In the genomic region with DNA sequence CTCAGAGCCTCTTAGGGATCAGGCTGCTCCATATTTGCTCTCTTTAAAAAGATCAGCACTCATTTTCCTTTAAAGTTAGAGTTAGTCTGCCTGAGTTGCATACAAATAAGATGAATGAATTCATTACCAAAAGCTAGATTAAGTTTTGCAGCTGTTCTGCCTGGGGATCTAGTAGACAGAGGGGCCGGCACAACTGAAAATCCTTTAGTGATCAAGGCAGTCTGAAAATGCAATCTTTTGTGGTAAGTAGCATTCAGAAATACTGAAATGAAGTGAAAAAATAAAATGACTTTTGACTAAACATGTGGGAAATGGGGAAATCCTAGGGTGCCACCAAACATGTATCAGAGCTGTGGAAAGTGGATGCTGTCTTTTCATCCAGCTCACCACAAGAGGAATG, we compare ENCODE assay signal across 24 cellular contexts.
DNase-seq lines count a peak whose midpoint lies in the region; TF ChIP-seq lines count a peak whose summit lies in the region.
"Had no signal": no experiment of that assay in that cellular context is flagged by ENCODE, and none has a peak within 500 bp of the region (broad histone marks: within the 10 kb centered on the region; RNA-seq: fewer than 3 reads in every experiment).

No MANE protein-coding gene starts in this region.

- H3K4me1 Mint-ChIP-seq in Calu3 (ENCODE audit: low read depth, unreplicated experiment), result no peaks in the 10 kb centered on the region

- H3K36me3 ChIP-seq in GM23248 (ENCODE audit: low read depth), result no peaks in the 10 kb centered on the region
- no peaks in the 10 kb centered on the region for H3K36me3 ChIP-seq in neuron (ENCODE audit: insufficient read depth, low read length)
- H3K36me3 ChIP-seq: MG63 had no signal

- no peaks in the 10 kb centered on the region for H3K79me2 ChIP-seq in GM23248 (ENCODE audit: insufficient read depth)

- no peaks in the 10 kb centered on the region for H4K20me1 ChIP-seq in GM23248 (ENCODE audit: insufficient read depth)

- H3K4me1 ChIP-seq in GM23248 (ENCODE audit: insufficient read depth) (no peaks in the 10 kb centered on the region), neuron (ENCODE audit: insufficient read depth, low read length) (peaks cover 11% of the 10 kb centered on the region)
- H3K4me1 ChIP-seq: Caco-2 had no signal

- intact Hi-C loops in Calu3 (cut with micrococcal nuclease; ENCODE audit: unreplicated experiment), result no loop called here

- no peaks in the 10 kb centered on the region for H3F3A ChIP-seq in GM23248 (ENCODE audit: insufficient read depth)

- no peaks in the 10 kb centered on the region for H3K9me2 ChIP-seq in GM23248 (ENCODE audit: insufficient read depth)

- no TSS peak for BruUV-seq in Calu3 (replicated peaks; lab: Mats Ljungman, UMichigan)

- DNase-seq in AG08395 (ENCODE audit: low spot score) (peak; percentile 16), GM23248 (peak; percentile 11), astrocyte of the hippocampus (ENCODE audit: low read depth, low spot score) (peak; percentile 46), DMS 273 (lab: John Stamatoyannopoulos, UW; ENCODE audit: unreplicated experiment) (no peak), Calu3 (no peak), dermis blood vessel endothelial cell (no peak), NCI-H748 treated with DMSO at 0.1 percent for 48 hours (lab: John Stamatoyannopoulos, UW) (no peak)
- DNase-seq: 8988T; ACHN; C1 segment of cervical spinal cord; Caco-2; CD8-positive, alpha-beta T cell; DMS153; HCEC 1CT; KBM-7; MG63; NCI-H1105 treated with DMSO at 0.1 percent for 48 hours; NCI-H146; NCI-H1930; NCI-H2107; NCI-H524 treated with DMSO at 0.1 percent for 48 hours; Right ventricle myocardium superior; RPMI8226 had no signal

- in situ Hi-C loops in GM23248 (cut with MboI), result no loop called here

- H3K36me3 Mint-ChIP-seq in Calu3 (ENCODE audit: insufficient read depth, unreplicated experiment), result no peaks in the 10 kb centered on the region
- H3K36me3 Mint-ChIP-seq: CD8-positive, alpha-beta T cell had no signal

- H3K27ac ChIP-seq in GM23248, result no peak overlapping the region

- H3K9me3 ChIP-seq in GM23248 (ENCODE audit: low read depth) (no peaks in the 10 kb centered on the region), neuron (ENCODE audit: low read length) (no peaks in the 10 kb centered on the region)
- H3K9me3 ChIP-seq: Caco-2, MG63 had no signal

- no peak overlapping the region for H3K4me3 ChIP-seq in GM23248
- no peak overlapping the region for H3K4me3 ChIP-seq in neuron (ENCODE audit: low read length)
- H3K4me3 ChIP-seq: MG63 had no signal

- no peaks in the 10 kb centered on the region for H3K27me3 ChIP-seq in GM23248 (replicated peaks; ENCODE audit: insufficient read depth)
- H3K27me3 ChIP-seq in neuron (ENCODE audit: insufficient read depth, low read length), result no peaks in the 10 kb centered on the region

- H3K27me3 Mint-ChIP-seq in Calu3 (ENCODE audit: unreplicated experiment), result no peaks in the 10 kb centered on the region

- H3K4me2 ChIP-seq in GM23248 (ENCODE audit: unreplicated experiment), result no peak overlapping the region

- H3K9me3 Mint-ChIP-seq in Calu3 (ENCODE audit: low read depth, unreplicated experiment), result no peaks in the 10 kb centered on the region
- H3K9me3 Mint-ChIP-seq: CD8-positive, alpha-beta T cell had no signal

- TF ChIP-seq CTCF in Calu3 (IDR thresholded peaks at IDR 0.05; ENCODE audit: unreplicated experiment), result no peak

- 87 to 88% methylated on average over 1 of the region's 1 CpG for WGBS in GM23248 (ENCODE audit: low coverage in 1 of 2, low lambda C conversion rate in 2 of 2, missing lambda C conversion rate in 2 of 2), 2 experiments

- H3K9ac ChIP-seq in GM23248, result no peak overlapping the region

- no peak overlapping the region for H2AFZ ChIP-seq in GM23248
- H2AFZ ChIP-seq in neuron (ENCODE audit: low read depth, low read length), result peak overlapping the region; percentile 58

- H3K4me3 Mint-ChIP-seq in Calu3 (ENCODE audit: low read depth, unreplicated experiment), result no peak overlapping the region
- H3K4me3 Mint-ChIP-seq: CD8-positive, alpha-beta T cell had no signal

- CTCF ChIA-PET in Calu3 (lab: Charles Lee), result no interaction called here

- no peak overlapping the region for H3K27ac Mint-ChIP-seq in Calu3 (ENCODE audit: unreplicated experiment)
- H3K27ac Mint-ChIP-seq: CD8-positive, alpha-beta T cell had no signal

Comparison
In these comparisons a context has a peak if more than half of its experiments do, and no peak if none do; other contexts are left out.
1. DNase-seq: peak in AG08395 (single experiment), GM23248 (single experiment) and astrocyte of the hippocampus (single experiment); none in DMS 273 (single experiment), Calu3 (single experiment), dermis blood vessel endothelial cell (single experiment) and NCI-H748 treated with DMSO at 0.1 percent for 48 hours (single experiment).